ENCODE assay signal across 32 cellular contexts in the genomic region with DNA sequence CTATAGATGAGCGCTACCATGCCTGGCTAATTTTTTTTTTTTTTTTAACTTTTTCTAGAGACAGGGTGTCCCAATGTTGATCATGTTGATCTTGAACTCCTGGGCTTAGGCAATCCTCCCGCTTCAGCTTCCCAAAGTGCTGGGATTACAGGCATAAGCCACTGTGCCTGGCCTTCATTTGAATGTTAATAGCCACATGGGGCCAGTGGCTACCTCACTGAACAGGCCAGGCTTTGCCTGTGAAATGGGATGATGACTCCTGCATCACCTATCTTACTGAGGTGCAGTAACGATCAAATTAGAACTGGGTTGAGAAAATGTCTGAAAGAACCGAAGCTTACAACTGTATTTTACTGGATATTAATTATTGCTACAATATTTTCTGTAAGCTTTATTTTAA.
"Had no signal": no experiment of that assay in that cellular context is flagged by ENCODE, and none has a peak within 500 bp of the region (broad histone marks: within the 10 kb centered on the region; RNA-seq: fewer than 3 reads in every experiment).

No MANE protein-coding gene starts in this region.

- H3K36me3 Mint-ChIP-seq: naive thymus-derived CD4-positive, alpha-beta T cell had no signal

- ATAC-seq: left colon; left lung; mucosa of descending colon; naive thymus-derived CD4-positive, alpha-beta T cell; natural killer cell treated with Interleukin-12 subunit alpha and Interleukin-12 subunit beta and Interleukin-15 and Interleukin-18, amount 100 ng/mL, for 72 hours; pancreas; right cardiac atrium; sciatic nerve; stimulated activated naive B cell treated with anti-CD40 and anti-IgM and Interleukin-4, amounts not matched to agents 10 μg/mL and 1 μg/mL and 100 μg/mL, for 72 hours; stimulated activated naive CD8-positive, alpha-beta T cell treated with anti-CD3 and anti-CD28 coated beads, Interleukin-15, Interleukin-2, amounts not matched to agents 100 U/mL and 50 U/mL, for 24 hours had no signal

- H3K27ac Mint-ChIP-seq: immature natural killer cell; naive thymus-derived CD4-positive, alpha-beta T cell; natural killer cell treated with Interleukin-12 subunit alpha and Interleukin-12 subunit beta and Interleukin-15 and Interleukin-18, amount 100 ng/mL, for 72 hours; stimulated activated naive B cell treated with anti-CD40 and anti-IgM and Interleukin-4, amounts not matched to agents 10 μg/mL and 1 μg/mL and 100 μg/mL, for 72 hours had no signal

- H3K27me3 Mint-ChIP-seq: natural killer cell treated with Interleukin-12 subunit alpha and Interleukin-12 subunit beta and Interleukin-15 and Interleukin-18, amount 100 ng/mL, for 72 hours; stimulated activated naive B cell treated with anti-CD40 and anti-IgM and Interleukin-4, amounts not matched to agents 10 μg/mL and 1 μg/mL and 100 μg/mL, for 72 hours had no signal

- H3K27ac ChIP-seq: left lung, pancreas, prostate gland, stomach, testis, thyroid gland, transverse colon, upper lobe of left lung, vagina had no signal

- H3K4me1 Mint-ChIP-seq: naive thymus-derived CD4-positive, alpha-beta T cell had no signal

- H3K4me3 ChIP-seq: left lung, lung, mucosa of descending colon, pancreas, prostate gland, skin epidermis, stomach, testis, thyroid gland, transverse colon, upper lobe of left lung, vagina had no signal

- H3K36me3 ChIP-seq: left lung, pancreas, prostate gland, stomach, thyroid gland, transverse colon, upper lobe of left lung, vagina had no signal

- H3K4me3 Mint-ChIP-seq: immature natural killer cell; naive thymus-derived CD4-positive, alpha-beta T cell; natural killer cell treated with Interleukin-12 subunit alpha and Interleukin-12 subunit beta and Interleukin-15 and Interleukin-18, amount 100 ng/mL, for 72 hours; neural crest cell had no signal

- H3K27me3 ChIP-seq: left lung, pancreas, stomach, testis, thyroid gland, transverse colon, upper lobe of left lung, vagina had no signal

- H3K4me1 ChIP-seq: pancreas, prostate gland, testis had no signal

- FAIRE-seq: islet of Langerhans, kidney, pancreas had no signal

- H3K9me3 Mint-ChIP-seq: neural crest cell; stimulated activated naive B cell treated with anti-CD40 and anti-IgM and Interleukin-4, amounts not matched to agents 10 μg/mL and 1 μg/mL and 100 μg/mL, for 72 hours had no signal

- DNase-seq: hippocampal formation; immature natural killer cell; kidney; left colon; left lung; midbrain; mucosa of descending colon; naive thymus-derived CD4-positive, alpha-beta T cell; nucleus accumbens; pancreas; posterior cingulate gyrus; retina; right cardiac atrium; stimulated activated CD4-positive, alpha-beta T cell treated with anti-CD3 and anti-CD28 coated beads, Interleukin-12 subunit alpha, Interleukin-12 subunit beta, amount 100 ng/mL, for 4 hours; stimulated activated CD4-positive, alpha-beta T cell treated with anti-CD3 and anti-CD28 coated beads, Interleukin-15, amount 100 ng/mL, for 24 hours; stimulated activated CD4-positive, alpha-beta T cell treated with anti-CD3 and anti-CD28 coated beads, Interleukin-2, amount 100 ng/mL, for 24 hours; stimulated activated CD4-positive, alpha-beta T cell treated with anti-CD3 and anti-CD28 coated beads, Interleukin-4, amount 100 ng/mL, for 1 hour; stimulated activated naive B cell treated with anti-CD40 and anti-IgM and Interleukin-4, amounts not matched to agents 10 μg/mL and 1 μg/mL and 100 μg/mL, for 72 hours; stimulated activated naive CD8-positive, alpha-beta T cell treated with anti-CD3 and anti-CD28 coated beads, Interleukin-15, Interleukin-2, amounts not matched to agents 100 U/mL and 50 U/mL, for 24 hours; stomach; testis; thyroid gland; transverse colon; upper lobe of left lung had no signal
